In the genomic region with DNA sequence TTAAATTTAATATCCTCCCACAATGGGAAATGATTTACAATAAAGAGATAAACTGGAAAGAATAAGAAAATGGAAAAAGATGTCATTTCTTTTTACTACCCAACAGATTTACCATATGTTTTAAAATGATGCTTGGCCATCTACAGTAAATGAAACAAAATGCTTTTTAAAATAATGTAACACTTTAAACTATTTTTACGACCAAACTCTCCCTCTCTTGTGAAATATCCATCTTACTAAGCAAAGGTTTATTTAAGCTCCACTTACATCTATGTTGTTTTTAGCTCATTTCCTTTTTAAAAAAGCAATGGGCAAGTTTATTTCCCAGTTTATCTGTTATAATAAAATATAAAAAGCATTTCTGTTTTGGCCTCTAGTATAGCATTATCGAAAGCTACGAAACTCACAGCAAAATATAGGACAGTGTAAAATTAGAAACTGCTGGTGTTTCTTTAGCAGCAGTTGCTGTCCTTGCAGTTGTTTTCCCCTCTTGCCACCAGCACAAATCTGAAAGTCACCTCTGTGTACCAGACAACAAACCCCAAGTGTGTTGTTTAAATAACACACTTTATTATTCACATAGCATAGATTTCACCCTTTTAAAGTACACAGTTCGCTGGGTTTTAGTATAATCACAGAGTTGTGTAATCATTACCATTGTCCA, we compare ENCODE assay signal across 20 cellular contexts.
DNase-seq lines count a peak whose midpoint lies in the region; ATAC-seq, FAIRE-seq and TF ChIP-seq lines count a peak whose summit lies in the region.
"Had no signal": no experiment of that assay in that cellular context is flagged by ENCODE, and none has a peak within 500 bp of the region (broad histone marks: within the 10 kb centered on the region; RNA-seq: fewer than 3 reads in every experiment).

No MANE protein-coding gene starts in this region.

- FAIRE-seq in pancreas (lab: Jason Lieb, UNC): no peak
- FAIRE-seq: A204.1, H54 had no signal

- no peaks in the 10 kb centered on the region for H4K20me1 ChIP-seq in KMS-11 (ENCODE audit: insufficient read depth)
- no peaks in the 10 kb centered on the region for H4K20me1 ChIP-seq in osteoblast (ENCODE audit: insufficient read depth, low read length)

- peaks cover 10% of the 10 kb centered on the region for H3K9me3 Mint-ChIP-seq in endodermal cell

- intact Hi-C loops in left ventricle myocardium inferior (cut with micrococcal nuclease): no loop called here
- intact Hi-C loops in pancreas (cut with DNase I): no loop called here

- WGBS in endodermal cell (ENCODE audit: insufficient coverage in 1 of 2, insufficient read length in 1 of 2), 2 experiments: 95 to 97% methylated on average over 2 to 4 of the region's 4 CpGs
- WGBS in pancreas, 2 donors: 78 to 82% methylated on average over 4 of the region's 4 CpGs

- H3K36me3 Mint-ChIP-seq in endodermal cell (ENCODE audit: low read depth): no peaks in the 10 kb centered on the region

- H3K4me2 ChIP-seq in KMS-11: peak overlapping the region; percentile 51; the same call in 1 of the 2 replicates
- peak overlapping the region; percentile 52 for H3K4me2 ChIP-seq in osteoblast (ENCODE audit: insufficient read depth, low read length)
- H3K4me2 ChIP-seq: PC-9 had no signal

- H3K4me1 Mint-ChIP-seq in endodermal cell: peaks cover 5% of the 10 kb centered on the region

- H3K36me3 ChIP-seq in KMS-11 (ENCODE audit: insufficient read depth) (no peaks in the 10 kb centered on the region), endodermal cell (ENCODE audit: control insufficient read depth, insufficient read depth, low read length) (no peaks in the 10 kb centered on the region), osteoblast (ENCODE audit: insufficient read depth, low read length) (no peaks in the 10 kb centered on the region), left ventricle myocardium inferior (no peaks in the 10 kb centered on the region), pancreas (no peaks in the 10 kb centered on the region)
- H3K36me3 ChIP-seq: SJCRH30 had no signal

- H3K27me3 ChIP-seq in KMS-11 (ENCODE audit: insufficient read depth, low read depth) (no peaks in the 10 kb centered on the region), endodermal cell (ENCODE audit: control insufficient read depth, insufficient read depth, low read length, poor library complexity, severe bottlenecking) (no peaks in the 10 kb centered on the region), osteoblast (ENCODE audit: insufficient read depth, low read length) (no peaks in the 10 kb centered on the region), left ventricle myocardium inferior (ENCODE audit: low read depth) (peaks cover 2% of the 10 kb centered on the region), pancreas (no peaks in the 10 kb centered on the region)

- no peak overlapping the region for H3K4me3 Mint-ChIP-seq in endodermal cell
- H3K4me3 Mint-ChIP-seq: CD14-positive monocyte, HFFc6 had no signal

- TF ChIP-seq CTCF in AG09309 (IDR thresholded peaks at IDR 0.05; ENCODE audit: control insufficient read depth, insufficient read depth, low read depth, low read length, missing control alignments): no peak
- TF ChIP-seq CTCF in KMS-11 (conservative IDR thresholded peaks at IDR 0.05; ENCODE audit: low read depth, low read length): no peak
- TF ChIP-seq CTCF in endodermal cell (conservative IDR thresholded peaks at IDR 0.05): no peak
- TF ChIP-seq CTCF in osteoblast (IDR thresholded peaks at IDR 0.05; ENCODE audit: extremely low read depth, low read depth, low read length): no peak
- TF ChIP-seq CTCF in left ventricle myocardium inferior (IDR thresholded peaks at IDR 0.05; ENCODE audit: borderline replicate concordance): no peak
- TF ChIP-seq CTCF in pancreas (IDR thresholded peaks at IDR 0.05): no peak

- H3K27ac ChIP-seq in KMS-11 (peak overlapping the region; percentile 51), endodermal cell (ENCODE audit: low read depth, low read length) (no peak overlapping the region), osteoblast (ENCODE audit: low read depth, low read length) (no peak overlapping the region), left ventricle myocardium inferior (replicated peaks) (no peak overlapping the region), pancreas (no peak overlapping the region)
- H3K27ac ChIP-seq: PC-9, SJCRH30 had no signal

- DNase-seq in AG09309 (ENCODE audit: low read depth): peak; percentile 1
- DNase-seq in endodermal cell: peak; percentile 5
- peak; percentile 81 for DNase-seq in osteoblast (ENCODE audit: insufficient read length, low spot score, missing footprints)
- DNase-seq in left ventricle myocardium inferior: no peak
- no peak for DNase-seq in pancreas
- DNase-seq in activated CD8-positive, alpha-beta memory T cell treated with anti-CD3 and anti-CD28 coated beads, Interleukin-2, amount 50 U/mL, for 4 hours: no peak
- DNase-seq: DMS79 treated with DMSO at 0.1 percent for 48 hours, HFFc6, NCI-H1048, NCI-H1436 treated with DMSO at 0.1 percent for 48 hours, NCI-H2081, NCI-H446 treated with DMSO at 0.1 percent for 48 hours, NCI-H748 treated with DMSO at 0.1 percent for 48 hours, PC-9, SJCRH30 had no signal

- no peak for ATAC-seq in pancreas
- no peak for ATAC-seq in HG02970 (IDR thresholded peaks at IDR 0.05; ENCODE audit: low FRiP score, unreplicated experiment)

- H3K9ac ChIP-seq in KMS-11 (no peak overlapping the region; the same call in 1 of the 2 replicates), endodermal cell (ENCODE audit: extremely low read depth, low read length, poor library complexity, severe bottlenecking) (no peak overlapping the region)

- H3K4me3 ChIP-seq in AG09309 (ENCODE audit: control insufficient read depth, low read depth, low read length): no peak overlapping the region
- no peak overlapping the region for H3K4me3 ChIP-seq in KMS-11 (IDR thresholded peaks at IDR 0.05; ENCODE audit: insufficient read depth, low read depth, low read length)
- no peak overlapping the region for H3K4me3 ChIP-seq in endodermal cell (ENCODE audit: low read length)
- peak overlapping the region; percentile 23 for H3K4me3 ChIP-seq in osteoblast (ENCODE audit: insufficient read depth, low read length)
- no peak overlapping the region for H3K4me3 ChIP-seq in left ventricle myocardium inferior
- no peak overlapping the region for H3K4me3 ChIP-seq in pancreas
- H3K4me3 ChIP-seq: PC-9, SJCRH30 had no signal

- H3K79me2 ChIP-seq in KMS-11 (ENCODE audit: insufficient read depth, low read depth) (no peaks in the 10 kb centered on the region), osteoblast (ENCODE audit: insufficient read depth, low read length) (no peaks in the 10 kb centered on the region)

- H2AFZ ChIP-seq in KMS-11 (ENCODE audit: low read depth) (peak overlapping the region; percentile 22), osteoblast (ENCODE audit: low read length) (peak overlapping the region; percentile 32)
- H2AFZ ChIP-seq: PC-9 had no signal

- peaks cover 11% of the 10 kb centered on the region for H3K9me3 ChIP-seq in endodermal cell (ENCODE audit: control insufficient read depth, low read length)
- no peaks in the 10 kb centered on the region for H3K9me3 ChIP-seq in osteoblast (ENCODE audit: low read depth, low read length)
- no peaks in the 10 kb centered on the region for H3K9me3 ChIP-seq in left ventricle myocardium inferior (replicated peaks)
- no peaks in the 10 kb centered on the region for H3K9me3 ChIP-seq in pancreas

- no peaks in the 10 kb centered on the region for H3K27me3 Mint-ChIP-seq in endodermal cell (ENCODE audit: insufficient read depth)

- H3K4me1 ChIP-seq in KMS-11 (ENCODE audit: low read depth, poor library complexity, severe bottlenecking): peaks cover 18% of the 10 kb centered on the region
- no peaks in the 10 kb centered on the region for H3K4me1 ChIP-seq in endodermal cell (ENCODE audit: control insufficient read depth, insufficient read depth, low read length)
- H3K4me1 ChIP-seq in osteoblast (ENCODE audit: insufficient read depth, low read length): peaks cover 5% of the 10 kb centered on the region
- no peaks in the 10 kb centered on the region for H3K4me1 ChIP-seq in left ventricle myocardium inferior
- H3K4me1 ChIP-seq in pancreas: no peaks in the 10 kb centered on the region
- H3K4me1 ChIP-seq: SJCRH30 had no signal

- no peak overlapping the region for H3K27ac Mint-ChIP-seq in endodermal cell
- H3K27ac Mint-ChIP-seq: HFFc6 had no signal

Comparison
In these comparisons a context has a peak if more than half of its experiments do, and no peak if none do; other contexts are left out.
1. DNase-seq: peak in AG09309 (single experiment), endodermal cell (single experiment) and osteoblast (single experiment); none in left ventricle myocardium inferior (single experiment), pancreas (0 of 6) and activated CD8-positive, alpha-beta memory T cell treated with anti-CD3 and anti-CD28 coated beads, Interleukin-2, amount 50 U/mL, for 4 hours (single experiment).